ENCODE assay signal across 1 cellular context in genomic region chr4:120921456-120922389, GRCh38.
TF ChIP-seq lines count a peak whose summit lies in the region.

No MANE protein-coding gene starts in this region.

TF ChIP-seq in SK-N-SH, 30 proteins besides CTCF, POLR2A, EP300 and RAD21 (continued from another document):
- TF ChIP-seq ZBTB33 (IDR thresholded peaks at IDR 0.05; ENCODE audit: borderline replicate concordance, low read depth) (no peak), YY1 (IDR thresholded peaks at IDR 0.05; ENCODE audit: low read depth) (peak; percentile 36; the same call in 1 of the 2 replicates), NFIC (IDR thresholded peaks at IDR 0.05; ENCODE audit: borderline replicate concordance) (no peak), TAF1 (IDR thresholded peaks at IDR 0.05; ENCODE audit: borderline replicate concordance, low read depth, low read length) (peak; percentile 70; the same call in 1 of the 2 replicates), MEF2A (IDR thresholded peaks at IDR 0.05; ENCODE audit: borderline replicate concordance, low read depth) (no peak), JUND (IDR thresholded peaks at IDR 0.05) (no peak), USF2 (IDR thresholded peaks at IDR 0.05; ENCODE audit: borderline replicate concordance, low read depth, low read length) (no peak), FOSL2 (IDR thresholded peaks at IDR 0.05; ENCODE audit: borderline replicate concordance, low read depth) (no peak), USF1 (IDR thresholded peaks at IDR 0.05; ENCODE audit: borderline replicate concordance, low read depth) (no peak), SIN3A (IDR thresholded peaks at IDR 0.05; ENCODE audit: borderline replicate concordance, low read depth, low read length) (peak; percentile 70; the same call in 1 of the 2 replicates), NRF1 (IDR thresholded peaks at IDR 0.05; ENCODE audit: low read depth, low read length) (no peak), POLR2AphosphoS5 (IDR thresholded peaks at IDR 0.05; ENCODE audit: low read depth, low read length) (peak; percentile 58)
